In the genomic region with DNA sequence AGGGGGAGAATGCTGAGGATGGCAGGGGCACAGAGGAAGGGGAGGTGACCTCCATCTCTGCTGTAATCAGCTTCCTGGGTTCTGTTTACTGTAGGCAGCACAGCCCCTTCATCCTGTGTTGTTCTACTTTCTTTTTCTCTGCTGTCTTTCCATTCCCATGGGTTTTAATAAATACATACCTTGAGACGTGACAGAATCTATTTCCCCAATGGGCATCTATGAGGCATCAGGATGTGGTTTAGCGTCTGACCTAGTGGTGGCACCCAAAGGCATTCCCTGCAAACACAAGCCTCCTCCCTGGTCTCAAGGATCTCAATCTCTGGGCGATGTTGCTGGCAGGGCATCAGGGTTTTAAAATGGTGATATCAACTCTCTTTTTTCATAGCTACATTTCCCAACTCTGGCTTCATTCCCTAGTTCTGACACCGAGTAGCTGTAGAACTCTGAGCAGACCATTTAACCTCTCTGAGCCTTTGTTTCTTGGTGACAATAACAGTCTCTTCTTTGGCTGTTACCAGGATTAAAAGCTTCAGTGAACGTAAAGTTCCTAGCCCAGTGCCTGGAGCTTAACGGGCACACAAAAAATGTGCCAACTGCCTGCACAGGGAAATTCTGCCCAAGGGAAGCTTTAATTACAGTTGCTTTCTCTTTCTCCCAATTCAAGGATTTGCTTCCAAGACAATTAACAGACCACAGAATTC, we compare ENCODE assay signal across 1 cellular context.
TF ChIP-seq lines count a peak whose summit lies in the region.

No MANE protein-coding gene starts in this region.

TF ChIP-seq in GM23338, 12 proteins besides CTCF, POLR2A, EP300 and RAD21 (continued from another document):
- TF ChIP-seq, protein P1, sequence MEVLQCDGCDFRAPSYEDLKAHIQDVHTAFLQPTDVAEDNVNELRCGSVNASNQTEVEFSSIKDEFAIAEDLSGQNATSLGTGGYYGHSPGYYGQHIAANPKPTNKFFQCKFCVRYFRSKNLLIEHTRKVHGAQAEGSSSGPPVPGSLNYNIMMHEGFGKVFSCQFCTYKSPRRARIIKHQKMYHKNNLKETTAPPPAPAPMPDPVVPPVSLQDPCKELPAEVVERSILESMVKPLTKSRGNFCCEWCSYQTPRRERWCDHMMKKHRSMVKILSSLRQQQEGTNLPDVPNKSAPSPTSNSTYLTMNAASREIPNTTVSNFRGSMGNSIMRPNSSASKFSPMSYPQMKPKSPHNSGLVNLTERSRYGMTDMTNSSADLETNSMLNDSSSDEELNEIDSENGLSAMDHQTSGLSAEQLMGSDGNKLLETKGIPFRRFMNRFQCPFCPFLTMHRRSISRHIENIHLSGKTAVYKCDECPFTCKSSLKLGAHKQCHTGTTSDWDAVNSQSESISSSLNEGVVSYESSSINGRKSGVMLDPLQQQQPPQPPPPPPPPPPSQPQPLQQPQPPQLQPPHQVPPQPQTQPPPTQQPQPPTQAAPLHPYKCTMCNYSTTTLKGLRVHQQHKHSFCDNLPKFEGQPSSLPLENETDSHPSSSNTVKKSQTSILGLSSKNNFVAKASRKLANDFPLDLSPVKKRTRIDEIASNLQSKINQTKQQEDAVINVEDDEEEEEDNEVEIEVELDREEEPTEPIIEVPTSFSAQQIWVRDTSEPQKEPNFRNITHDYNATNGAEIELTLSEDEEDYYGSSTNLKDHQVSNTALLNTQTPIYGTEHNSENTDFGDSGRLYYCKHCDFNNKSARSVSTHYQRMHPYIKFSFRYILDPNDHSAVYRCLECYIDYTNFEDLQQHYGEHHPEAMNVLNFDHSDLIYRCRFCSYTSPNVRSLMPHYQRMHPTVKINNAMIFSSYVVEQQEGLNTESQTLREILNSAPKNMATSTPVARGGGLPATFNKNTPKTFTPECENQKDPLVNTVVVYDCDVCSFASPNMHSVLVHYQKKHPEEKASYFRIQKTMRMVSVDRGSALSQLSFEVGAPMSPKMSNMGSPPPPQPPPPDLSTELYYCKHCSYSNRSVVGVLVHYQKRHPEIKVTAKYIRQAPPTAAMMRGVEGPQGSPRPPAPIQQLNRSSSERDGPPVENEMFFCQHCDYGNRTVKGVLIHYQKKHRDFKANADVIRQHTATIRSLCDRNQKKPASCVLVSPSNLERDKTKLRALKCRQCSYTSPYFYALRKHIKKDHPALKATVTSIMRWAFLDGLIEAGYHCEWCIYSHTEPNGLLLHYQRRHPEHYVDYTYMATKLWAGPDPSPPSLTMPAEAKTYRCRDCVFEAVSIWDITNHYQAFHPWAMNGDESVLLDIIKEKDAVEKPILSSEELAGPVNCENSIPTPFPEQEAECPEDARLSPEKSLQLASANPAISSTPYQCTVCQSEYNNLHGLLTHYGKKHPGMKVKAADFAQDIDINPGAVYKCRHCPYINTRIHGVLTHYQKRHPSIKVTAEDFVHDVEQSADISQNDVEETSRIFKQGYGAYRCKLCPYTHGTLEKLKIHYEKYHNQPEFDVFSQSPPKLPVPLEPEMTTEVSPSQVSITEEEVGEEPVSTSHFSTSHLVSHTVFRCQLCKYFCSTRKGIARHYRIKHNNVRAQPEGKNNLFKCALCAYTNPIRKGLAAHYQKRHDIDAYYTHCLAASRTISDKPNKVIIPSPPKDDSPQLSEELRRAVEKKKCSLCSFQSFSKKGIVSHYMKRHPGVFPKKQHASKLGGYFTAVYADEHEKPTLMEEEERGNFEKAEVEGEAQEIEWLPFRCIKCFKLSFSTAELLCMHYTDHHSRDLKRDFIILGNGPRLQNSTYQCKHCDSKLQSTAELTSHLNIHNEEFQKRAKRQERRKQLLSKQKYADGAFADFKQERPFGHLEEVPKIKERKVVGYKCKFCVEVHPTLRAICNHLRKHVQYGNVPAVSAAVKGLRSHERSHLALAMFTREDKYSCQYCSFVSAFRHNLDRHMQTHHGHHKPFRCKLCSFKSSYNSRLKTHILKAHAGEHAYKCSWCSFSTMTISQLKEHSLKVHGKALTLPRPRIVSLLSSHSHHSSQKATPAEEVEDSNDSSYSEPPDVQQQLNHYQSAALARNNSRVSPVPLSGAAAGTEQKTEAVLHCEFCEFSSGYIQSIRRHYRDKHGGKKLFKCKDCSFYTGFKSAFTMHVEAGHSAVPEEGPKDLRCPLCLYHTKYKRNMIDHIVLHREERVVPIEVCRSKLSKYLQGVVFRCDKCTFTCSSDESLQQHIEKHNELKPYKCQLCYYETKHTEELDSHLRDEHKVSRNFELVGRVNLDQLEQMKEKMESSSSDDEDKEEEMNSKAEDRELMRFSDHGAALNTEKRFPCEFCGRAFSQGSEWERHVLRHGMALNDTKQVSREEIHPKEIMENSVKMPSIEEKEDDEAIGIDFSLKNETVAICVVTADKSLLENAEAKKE (CRISPR knock-in tag; IDR thresholded peaks at IDR 0.05): no peak
